ENCODE assay signal across 16 cellular contexts in genomic region chr10:5764422-5765297, GRCh38. TPM values are rescaled to one million over a fixed set of nuclear protein-coding genes. Genes with fewer than 3 reads are reported as not detected.
DNase-seq lines count a peak whose midpoint lies in the region; ATAC-seq, FAIRE-seq and TF ChIP-seq lines count a peak whose summit lies in the region.
"Had no signal": no experiment of that assay in that cellular context is flagged by ENCODE, and none has a peak within 500 bp of the region (broad histone marks: within the 10 kb centered on the region; RNA-seq: fewer than 3 reads in every experiment).

No MANE protein-coding gene starts in this region.

- peaks cover 7% of the 10 kb centered on the region for H3K79me2 ChIP-seq in HepG2 (ENCODE audit: insufficient read depth, low read length)
- H3K79me2 ChIP-seq in H1 (ENCODE audit: control insufficient read depth in 1 of 2, insufficient read depth in 2 of 2, low read length in 2 of 2): peaks cover 0 to 10% of the 10 kb centered on the region in 2 experiments; a peak in 3 of 4 replicates

- intact Hi-C loops in HepG2 (cut with micrococcal nuclease; ENCODE audit: unreplicated experiment) (no loop called here), right lobe of liver (cut with DNase I) (no loop called here)

- no peaks in the 10 kb centered on the region for H3K27me3 Mint-ChIP-seq in type B pancreatic cell

- no peak overlapping the region for H3K18ac ChIP-seq in H1 (ENCODE audit: extremely low read depth, low read length)

- no peak overlapping the region for H2BK15ac ChIP-seq in H1 (ENCODE audit: low read length)

- H2BK20ac ChIP-seq in H1 (ENCODE audit: low read length): no peak overlapping the region

- TF ChIP-seq CTCF in HepG2 (CRISPR knock-in tag; IDR thresholded peaks at IDR 0.05): peak; percentile 30; the same call in 1 of the 2 replicates
- no peak for TF ChIP-seq CTCF in right lobe of liver (IDR thresholded peaks at IDR 0.05)
- peak; percentile 14 for TF ChIP-seq CTCF in RWPE2 (IDR thresholded peaks at IDR 0.05; ENCODE audit: poor library complexity, severe bottlenecking)
- peak in 2 of 3 experiments; percentile 11 to 33; a peak in 2 of 4 replicates for TF ChIP-seq CTCF in H1 (IDR thresholded peaks at IDR 0.05; ENCODE audit: control extremely low read depth in 1 of 3, insufficient read depth in 1 of 3, low read depth in 1 of 3, low read length in 3 of 3)
- TF ChIP-seq CTCF in type B pancreatic cell (conservative IDR thresholded peaks at IDR 0.05): no peak

- H2BK120ac ChIP-seq in H1 (replicated peaks; ENCODE audit: low read depth, low read length): no peak overlapping the region

- TF ChIP-seq RAD21 in HepG2 (CRISPR knock-in tag; IDR thresholded peaks at IDR 0.05): no peak
- TF ChIP-seq RAD21 in H1 (IDR thresholded peaks at IDR 0.05 in 1 of 2, conservative IDR thresholded peaks at IDR 0.05 in 1 of 2; ENCODE audit: low read depth in 2 of 2, low read length in 2 of 2): peak in 1 of 2 experiments; percentile 26; a peak in 1 of 4 replicates

- H3K36me3 ChIP-seq in HepG2 (replicated peaks in 1 of 2; ENCODE audit: control insufficient read depth in 1 of 2, insufficient read depth in 2 of 2, low read length in 2 of 2) (peaks cover 23 to 82% of the 10 kb centered on the region in 2 experiments), right lobe of liver (peaks cover 6 to 58% (median 23%) of the 10 kb centered on the region in 4 donors), RWPE2 (ENCODE audit: low read depth) (peaks cover 90% of the 10 kb centered on the region), H1 (ENCODE audit: control insufficient read depth in 2 of 4, insufficient read depth in 4 of 4, low read length in 3 of 4) (peaks cover 14 to 81% (median 64%) of the 10 kb centered on the region in 4 experiments; a peak in 7 of 8 replicates)

- CTCF ChIA-PET in HepG2 (lab: Yijun Ruan, JAX; ENCODE audit: low intra/inter-chr PET ratio, low total read pairs) (no interaction called here), H1 (lab: Charles Lee; ENCODE audit: partially characterized antibody) (interaction anchor here (0.9 to 1.6 kb wide), 5 partner anchors 11 to 34 kb away, joined by 3 to 7 read pairs (median 3); no protein-coding TSS in a partner anchor)

- H3K9me3 Mint-ChIP-seq in type B pancreatic cell: no peaks in the 10 kb centered on the region

- H3K27ac ChIP-seq in HepG2 (ENCODE audit: extremely low read length, insufficient read depth, low read length) (no peak overlapping the region), right lobe of liver (peak overlapping the region in 1 of 3 donors; percentile 33), RWPE2 (ENCODE audit: poor library complexity, severe bottlenecking) (no peak overlapping the region), H1 (ENCODE audit: low read depth, low read length) (no peak overlapping the region)
- H3K27ac ChIP-seq: epithelial cell of prostate, pancreas had no signal

- H3K79me1 ChIP-seq in H1 (ENCODE audit: low read depth, low read length): no peaks in the 10 kb centered on the region

- no peak for DNase-seq in HepG2 (ENCODE audit: low spot score)
- no peak for DNase-seq in right lobe of liver
- DNase-seq in RWPE2 (ENCODE audit: low spot score): no peak
- DNase-seq in H1 (ENCODE audit: low read depth in 1 of 2, low spot score in 2 of 2): no peak
- DNase-seq in type B pancreatic cell (ENCODE audit: extremely low spot score, unreplicated experiment): no peak
- DNase-seq in COR-L47 (lab: John Stamatoyannopoulos, UW): no peak
- DNase-seq: cerebellar nuclear complex, DMS79, NCI-H187, NCI-H524, pancreas had no signal

- ATAC-seq in HepG2: no peak
- no peak for ATAC-seq in right lobe of liver
- ATAC-seq in RWPE2 (ENCODE audit: low read depth): 0 out of 3 replicates have a peak, but pooled peaks have one; percentile 31
- ATAC-seq in GM19324 (IDR thresholded peaks at IDR 0.05; ENCODE audit: low FRiP score, unreplicated experiment): no peak
- no peak for ATAC-seq in HG03095 (IDR thresholded peaks at IDR 0.05; ENCODE audit: unreplicated experiment)

- 0 out of 4 replicates have a peak, but pooled peaks of 1 of the 2 experiments have one; percentile 31 for TF ChIP-seq POLR2A in HepG2 (IDR thresholded peaks at IDR 0.05; ENCODE audit: insufficient read depth in 1 of 2, low read depth in 2 of 2, low read length in 2 of 2)
- TF ChIP-seq POLR2A in right lobe of liver (IDR thresholded peaks at IDR 0.05): no peak
- peak in 1 of 2 experiments; percentile 5; a peak in 2 of 3 replicates for TF ChIP-seq POLR2A in H1 (IDR thresholded peaks at IDR 0.05; ENCODE audit: control extremely low read depth in 1 of 2, low read depth in 2 of 2, low read length in 2 of 2)

- H3K9me3 ChIP-seq in HepG2 (ENCODE audit: low read length): no peaks in the 10 kb centered on the region
- no peaks in the 10 kb centered on the region for H3K9me3 ChIP-seq in right lobe of liver
- H3K9me3 ChIP-seq in RWPE2 (ENCODE audit: severe bottlenecking): no peaks in the 10 kb centered on the region
- H3K9me3 ChIP-seq in H1 (ENCODE audit: insufficient read depth in 2 of 2, low read depth in 1 of 2, low read length in 1 of 2): no peaks in the 10 kb centered on the region
- H3K9me3 ChIP-seq: pancreas had no signal

- FAIRE-seq in HepG2 (lab: Jason Lieb, UNC) (no peak), H1 (lab: Jason Lieb, UNC) (no peak)
- FAIRE-seq: keratinocyte, pancreas had no signal

- H2BK12ac ChIP-seq in H1 (ENCODE audit: low read depth, low read length): no peak overlapping the region

- H3K27me3 ChIP-seq in HepG2 (ENCODE audit: control insufficient read depth in 1 of 2, insufficient read depth in 2 of 2, low read length in 2 of 2) (no peaks in the 10 kb centered on the region), right lobe of liver (no peaks in the 10 kb centered on the region), RWPE2 (ENCODE audit: insufficient read depth, poor library complexity, severe bottlenecking) (no peaks in the 10 kb centered on the region), H1 (replicated peaks in 1 of 4; ENCODE audit: control insufficient read depth in 3 of 4, extremely low read depth in 1 of 4, insufficient read depth in 3 of 4, low read length in 3 of 4) (no peaks in the 10 kb centered on the region)
- H3K27me3 ChIP-seq: pancreas had no signal

- H3K56ac ChIP-seq in H1 (replicated peaks; ENCODE audit: insufficient read length, low read depth, low read length): no peak overlapping the region

- H3K4me3 ChIP-seq in HepG2 (replicated peaks in 1 of 3; ENCODE audit: insufficient read depth in 1 of 3, low read depth in 2 of 3, low read length in 3 of 3) (no peak overlapping the region), right lobe of liver (no peak overlapping the region), RWPE2 (ENCODE audit: severe bottlenecking) (no peak overlapping the region), H1 (ENCODE audit: extremely low read depth in 1 of 4, insufficient read depth in 2 of 4, low read depth in 3 of 4, low read length in 4 of 4) (no peak overlapping the region)
- H3K4me3 ChIP-seq: pancreas, smooth muscle cell had no signal

- no peaks in the 10 kb centered on the region for H3K23me2 ChIP-seq in H1 (ENCODE audit: low read depth, low read length)

- peaks cover 14% of the 10 kb centered on the region for H3K4me1 ChIP-seq in HepG2 (ENCODE audit: insufficient read depth, low read length)
- H3K4me1 ChIP-seq in right lobe of liver: peaks cover 0 to 30% (median 5%) of the 10 kb centered on the region in 4 donors
- no peaks in the 10 kb centered on the region for H3K4me1 ChIP-seq in RWPE2 (ENCODE audit: insufficient read depth, poor library complexity, severe bottlenecking)
- H3K4me1 ChIP-seq in H1 (replicated peaks in 1 of 4; ENCODE audit: control insufficient read depth in 3 of 4, insufficient read depth in 4 of 4, low read length in 3 of 4): no peaks in the 10 kb centered on the region

- POLR2A ChIA-PET in HepG2 (lab: Yijun Ruan, JAX): no interaction called here
- POLR2A ChIA-PET in H1 (lab: Charles Lee; ENCODE audit: partially characterized antibody): interaction anchor here (1.0 to 3.5 kb wide), 3 partner anchors 10 to 45 kb away, joined by 3 to 14 read pairs (median 3); no protein-coding TSS in a partner anchor

- BruUV-seq in HepG2 (replicated peaks; lab: Mats Ljungman, UMichigan): no TSS peak

- H3K27ac Mint-ChIP-seq in type B pancreatic cell: peak overlapping the region; percentile 18

- TF ChIP-seq EP300 in HepG2 (IDR thresholded peaks at IDR 0.05; ENCODE audit: low read depth in 2 of 2, low read length in 2 of 2) (no peak), HepG2 (CRISPR knock-in tag; IDR thresholded peaks at IDR 0.05; ENCODE audit: borderline replicate concordance) (no peak), H1 (IDR thresholded peaks at IDR 0.05; ENCODE audit: borderline replicate concordance in 1 of 2, low read depth in 2 of 2, low read length in 2 of 2) (no peak)

- H3K4ac ChIP-seq in H1 (replicated peaks; ENCODE audit: insufficient read length, low read depth, low read length): no peak overlapping the region

- H4K20me1 ChIP-seq in HepG2 (ENCODE audit: insufficient read depth, low read length): peaks cover 22% of the 10 kb centered on the region
- peaks cover 3 to 5% of the 10 kb centered on the region in 2 experiments for H4K20me1 ChIP-seq in H1 (replicated peaks in 1 of 2; ENCODE audit: control insufficient read depth in 1 of 2, insufficient read depth in 2 of 2, low read length in 2 of 2)

- H2AK5ac ChIP-seq in H1 (ENCODE audit: low read depth, low read length): no peak overlapping the region

- no peak overlapping the region for H3K14ac ChIP-seq in H1 (ENCODE audit: insufficient read length)

- H3K4me1 Mint-ChIP-seq in type B pancreatic cell (ENCODE audit: unreplicated experiment): no peaks in the 10 kb centered on the region

- H3K36me3 Mint-ChIP-seq in type B pancreatic cell: peaks cover 57% of the 10 kb centered on the region

- no peak overlapping the region for H3K4me2 ChIP-seq in HepG2 (ENCODE audit: low read depth, low read length)
- no peak overlapping the region for H3K4me2 ChIP-seq in H1 (ENCODE audit: insufficient read depth in 1 of 2, low read depth in 2 of 2, low read length in 2 of 2)
- H3K4me2 ChIP-seq: smooth muscle cell had no signal

- no peak overlapping the region; the same call in 1 of the 2 replicates for H4K8ac ChIP-seq in H1 (ENCODE audit: extremely low read depth, insufficient read depth, low read length)

- H4K91ac ChIP-seq in H1 (replicated peaks; ENCODE audit: insufficient read length, low read length): no peak overlapping the region

- no peak overlapping the region for H3K23ac ChIP-seq in H1 (ENCODE audit: insufficient read length)

- H3K9ac ChIP-seq in HepG2 (ENCODE audit: insufficient read depth, low read depth, low read length): no peak overlapping the region
- H3K9ac ChIP-seq in H1 (replicated peaks in 1 of 4; ENCODE audit: extremely low read depth in 1 of 4, low read depth in 3 of 4, low read length in 3 of 4): no peak overlapping the region

- WGBS in HepG2 (ENCODE audit: low lambda C conversion rate): 93% methylated on average over 10 of the region's 10 CpGs
- 78% methylated on average over 10 of the region's 10 CpGs for whole genome bisulfite sequencing in right lobe of liver (ENCODE audit: insufficient coverage, low coverage, low lambda C conversion rate, missing lambda C conversion rate)
- 90% methylated on average over 10 of the region's 10 CpGs; no CpG with 5 or more reads in 1 of the 2 experiments for WGBS in H1 (ENCODE audit: extremely low coverage in 1 of 2, insufficient coverage in 1 of 2, insufficient read length in 1 of 2, insufficient replicate concordance in 2 of 2, low coverage in 1 of 2, low lambda C conversion rate in 2 of 2, missing lambda C conversion rate in 1 of 2), 2 experiments

- in situ Hi-C loops in HepG2 (cut with HindIII; ENCODE audit: extremely low pct_ligation_motif_present, low pct_unique_long_range_greater_than_20kb): no loop called here

- H2AFZ ChIP-seq in HepG2 (ENCODE audit: low read length) (no peak overlapping the region), H1 (ENCODE audit: low read length) (no peak overlapping the region)

- H4K5ac ChIP-seq in H1 (ENCODE audit: insufficient read length, low read depth, low read length): no peak overlapping the region

- H3K4me3 Mint-ChIP-seq in type B pancreatic cell: no peak overlapping the region

- H2BK5ac ChIP-seq in H1 (ENCODE audit: low read depth, low read length): no peak overlapping the region

RNA-seq across cellular contexts. Expression of gene GDI2, which starts 48.6 kb away (rescaled TPM):
- total RNA-seq in HepG2 (2016; rRNA removed; fragmentation: Illumina TruSeq; extraction: Trizol) (477 and 756 TPM in 2 replicates), right lobe of liver (100 to 1,000 TPM; 116 to 228 (median 128) TPM), type B pancreatic cell (ENCODE audit: low replicate concordance) (245 TPM in 2 replicates)
- total RNA-seq in HepG2 (2016; cell fraction: cytosol; rRNA removed; fragmentation: Illumina TruSeq; extraction: Trizol; ENCODE audit: low read depth): 312 and 326 TPM in 2 replicates
- total RNA-seq in HepG2 (2016; cell fraction: insoluble cytoplasmic fraction; rRNA removed; fragmentation: Illumina TruSeq; extraction: Trizol): 471 and 770 TPM in 2 replicates
- 290 and 338 TPM in 2 replicates for total RNA-seq in HepG2 (2016; cell fraction: membrane; rRNA removed; fragmentation: Illumina TruSeq; extraction: Trizol)
- total RNA-seq in HepG2 (2016; cell fraction: nucleus; rRNA removed; fragmentation: Illumina TruSeq; extraction: Trizol): 188 and 200 TPM in 2 replicates
- polyA plus RNA-seq in HepG2 (2011; rRNA removed) (118 and 153 TPM in 2 replicates), H1 (2011; rRNA removed) (168 and 169 TPM in 2 replicates)
- polyA plus RNA-seq in HepG2 (2011; cell fraction: cytosol; rRNA removed): 141 and 159 TPM in 2 replicates
- polyA plus RNA-seq in HepG2 (2011; cell fraction: nucleus; rRNA removed): 45.6 and 58.6 TPM in 2 replicates
- polyA plus RNA-seq in HepG2 (2012): 245 and 302 TPM in 2 replicates
- 68.6 and 71.1 TPM in 2 replicates for polyA plus RNA-seq in HepG2 (2016; cell fraction: cytosol; fragmentation: Illumina TruSeq; extraction: Trizol; ENCODE audit: low read depth)
- 588 and 612 TPM in 2 replicates for polyA plus RNA-seq in HepG2 (2016; cell fraction: insoluble cytoplasmic fraction; fragmentation: Illumina TruSeq; extraction: Trizol; ENCODE audit: low read depth)
- 141 and 156 TPM in 2 replicates for polyA plus RNA-seq in HepG2 (2016; cell fraction: membrane; fragmentation: Illumina TruSeq; extraction: Trizol; ENCODE audit: low read depth)
- 190 and 195 TPM in 2 replicates for polyA plus RNA-seq in HepG2 (2016; cell fraction: nucleus; fragmentation: Illumina TruSeq; extraction: Trizol; ENCODE audit: insufficient read depth, low read depth)
- 88.7 and 522 TPM in 2 replicates for polyA minus RNA-seq in HepG2 (2011; rRNA and poly(A)+ RNA removed; ENCODE audit: low replicate concordance)
- polyA minus RNA-seq in HepG2 (2011; cell fraction: cytosol; rRNA and poly(A)+ RNA removed): 285 and 334 TPM in 2 replicates
- polyA minus RNA-seq in HepG2 (2011; cell fraction: nucleus; rRNA and poly(A)+ RNA removed): 112 and 162 TPM in 2 replicates
- total RNA-seq in H1 (2021; fragmentation: NEBNext Ultra II Directional; extraction: Animal tissue kit (Norgen Biotek cat#: 25700)): 368 and 385 TPM in 2 replicates
- polyA plus RNA-seq in H1 (2011; cell fraction: cytosol; rRNA removed): 220 TPM
- polyA plus RNA-seq in H1 (2011; cell fraction: nucleus; rRNA removed): 87.8 TPM
- polyA plus RNA-seq in H1 (2012, experiment 1 of 2): 221 to 393 TPM (median 248 TPM) in 4 replicates
- polyA plus RNA-seq in H1 (2012, experiment 2 of 2): 32.4 TPM
- 216 TPM for polyA plus RNA-seq in H1 (2013, experiment 1 of 2)
- polyA plus RNA-seq in H1 (2013, experiment 2 of 2): 215 TPM
- 172 and 297 TPM in 2 replicates for polyA minus RNA-seq in H1 (2011; rRNA and poly(A)+ RNA removed)
- polyA minus RNA-seq in H1 (2011; cell fraction: cytosol; rRNA and poly(A)+ RNA removed): 300 TPM
- polyA minus RNA-seq in H1 (2011; cell fraction: nucleus; rRNA and poly(A)+ RNA removed): 219 TPM

Comparison
In these comparisons a context has a peak if more than half of its experiments do, and no peak if none do; other contexts are left out.
1. CTCF ChIP-seq: peak in HepG2 (single experiment), RWPE2 (single experiment) and H1 (2 of 3); none in right lobe of liver (0 of 4) and type B pancreatic cell (single experiment).
2. Of the 41 proteins assayed by ChIP-seq in both HepG2 and H1: peak only in HepG2: none; only in H1: none; in both: CTCF; in neither: 38; mixed calls (peak in some experiments, not most) for 2.